Comparison of ENCODE assay signal across 2 cellular contexts in the genomic region with DNA sequence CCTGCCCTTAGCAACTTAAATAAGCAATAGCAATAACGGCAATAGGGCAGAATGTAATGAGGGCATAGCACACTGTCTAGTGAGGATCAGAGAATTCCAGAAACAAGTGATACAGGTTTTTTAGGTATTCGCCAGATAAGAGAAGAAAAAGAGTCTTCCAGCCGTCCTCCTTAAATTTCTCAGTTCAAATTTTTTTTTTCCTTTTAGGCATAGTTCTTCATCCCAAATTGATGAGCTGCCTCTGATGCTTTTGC.
TF ChIP-seq lines count a peak whose summit lies in the region.

No MANE protein-coding gene starts in this region.

TF ChIP-seq in IMR-90, 13 proteins besides CTCF, POLR2A, EP300 and RAD21:
- TF ChIP-seq BHLHE40 (IDR thresholded peaks at IDR 0.05; ENCODE audit: low read depth, low read length) (no peak), MAFK (IDR thresholded peaks at IDR 0.05; ENCODE audit: low read depth, low read length) (no peak), NFE2L2 (IDR thresholded peaks at IDR 0.05; ENCODE audit: low read depth, low read length) (no peak), RFX5 (IDR thresholded peaks at IDR 0.05; ENCODE audit: low read depth, low read length) (no peak), RCOR1 (IDR thresholded peaks at IDR 0.05; ENCODE audit: insufficient replicate concordance, low read length) (no peak), CHD1 (IDR thresholded peaks at IDR 0.05; ENCODE audit: low read depth, low read length) (no peak), SMC3 (IDR thresholded peaks at IDR 0.05; ENCODE audit: low read depth, low read length) (no peak), MXI1 (IDR thresholded peaks at IDR 0.05; ENCODE audit: borderline replicate concordance, low read depth, low read length) (no peak), CEBPB (IDR thresholded peaks at IDR 0.05; ENCODE audit: low read depth, low read length) (no peak), FOS (IDR thresholded peaks at IDR 0.05; ENCODE audit: low read depth, low read length) (no peak), MAZ (IDR thresholded peaks at IDR 0.05; ENCODE audit: borderline replicate concordance, low read depth, low read length) (no peak)
- TF ChIP-seq, protein P1, sequence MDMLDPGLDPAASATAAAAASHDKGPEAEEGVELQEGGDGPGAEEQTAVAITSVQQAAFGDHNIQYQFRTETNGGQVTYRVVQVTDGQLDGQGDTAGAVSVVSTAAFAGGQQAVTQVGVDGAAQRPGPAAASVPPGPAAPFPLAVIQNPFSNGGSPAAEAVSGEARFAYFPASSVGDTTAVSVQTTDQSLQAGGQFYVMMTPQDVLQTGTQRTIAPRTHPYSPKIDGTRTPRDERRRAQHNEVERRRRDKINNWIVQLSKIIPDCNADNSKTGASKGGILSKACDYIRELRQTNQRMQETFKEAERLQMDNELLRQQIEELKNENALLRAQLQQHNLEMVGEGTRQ (IDR thresholded peaks at IDR 0.05; ENCODE audit: low read depth, low read length): no peak
- TF ChIP-seq, protein P2, sequence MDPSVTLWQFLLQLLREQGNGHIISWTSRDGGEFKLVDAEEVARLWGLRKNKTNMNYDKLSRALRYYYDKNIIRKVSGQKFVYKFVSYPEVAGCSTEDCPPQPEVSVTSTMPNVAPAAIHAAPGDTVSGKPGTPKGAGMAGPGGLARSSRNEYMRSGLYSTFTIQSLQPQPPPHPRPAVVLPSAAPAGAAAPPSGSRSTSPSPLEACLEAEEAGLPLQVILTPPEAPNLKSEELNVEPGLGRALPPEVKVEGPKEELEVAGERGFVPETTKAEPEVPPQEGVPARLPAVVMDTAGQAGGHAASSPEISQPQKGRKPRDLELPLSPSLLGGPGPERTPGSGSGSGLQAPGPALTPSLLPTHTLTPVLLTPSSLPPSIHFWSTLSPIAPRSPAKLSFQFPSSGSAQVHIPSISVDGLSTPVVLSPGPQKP (IDR thresholded peaks at IDR 0.05; ENCODE audit: borderline replicate concordance, low read depth, low read length): no peak

TF ChIP-seq in neural cell, 6 proteins besides CTCF, POLR2A, EP300 and RAD21:
- TF ChIP-seq SMC3 (conservative IDR thresholded peaks at IDR 0.05; ENCODE audit: poor library complexity) (no peak), EZH2 (IDR thresholded peaks at IDR 0.05; ENCODE audit: borderline replicate concordance, insufficient read depth, low read length, poor library complexity, severe bottlenecking) (no peak), TAF1 (IDR thresholded peaks at IDR 0.05; ENCODE audit: low read depth) (no peak), MXI1 (conservative IDR thresholded peaks at IDR 0.05; ENCODE audit: poor library complexity, severe bottlenecking) (no peak)
- TF ChIP-seq, protein P3, sequence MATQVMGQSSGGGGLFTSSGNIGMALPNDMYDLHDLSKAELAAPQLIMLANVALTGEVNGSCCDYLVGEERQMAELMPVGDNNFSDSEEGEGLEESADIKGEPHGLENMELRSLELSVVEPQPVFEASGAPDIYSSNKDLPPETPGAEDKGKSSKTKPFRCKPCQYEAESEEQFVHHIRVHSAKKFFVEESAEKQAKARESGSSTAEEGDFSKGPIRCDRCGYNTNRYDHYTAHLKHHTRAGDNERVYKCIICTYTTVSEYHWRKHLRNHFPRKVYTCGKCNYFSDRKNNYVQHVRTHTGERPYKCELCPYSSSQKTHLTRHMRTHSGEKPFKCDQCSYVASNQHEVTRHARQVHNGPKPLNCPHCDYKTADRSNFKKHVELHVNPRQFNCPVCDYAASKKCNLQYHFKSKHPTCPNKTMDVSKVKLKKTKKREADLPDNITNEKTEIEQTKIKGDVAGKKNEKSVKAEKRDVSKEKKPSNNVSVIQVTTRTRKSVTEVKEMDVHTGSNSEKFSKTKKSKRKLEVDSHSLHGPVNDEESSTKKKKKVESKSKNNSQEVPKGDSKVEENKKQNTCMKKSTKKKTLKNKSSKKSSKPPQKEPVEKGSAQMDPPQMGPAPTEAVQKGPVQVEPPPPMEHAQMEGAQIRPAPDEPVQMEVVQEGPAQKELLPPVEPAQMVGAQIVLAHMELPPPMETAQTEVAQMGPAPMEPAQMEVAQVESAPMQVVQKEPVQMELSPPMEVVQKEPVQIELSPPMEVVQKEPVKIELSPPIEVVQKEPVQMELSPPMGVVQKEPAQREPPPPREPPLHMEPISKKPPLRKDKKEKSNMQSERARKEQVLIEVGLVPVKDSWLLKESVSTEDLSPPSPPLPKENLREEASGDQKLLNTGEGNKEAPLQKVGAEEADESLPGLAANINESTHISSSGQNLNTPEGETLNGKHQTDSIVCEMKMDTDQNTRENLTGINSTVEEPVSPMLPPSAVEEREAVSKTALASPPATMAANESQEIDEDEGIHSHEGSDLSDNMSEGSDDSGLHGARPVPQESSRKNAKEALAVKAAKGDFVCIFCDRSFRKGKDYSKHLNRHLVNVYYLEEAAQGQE (IDR thresholded peaks at IDR 0.05; ENCODE audit: borderline replicate concordance): no peak
